In the genomic region with DNA sequence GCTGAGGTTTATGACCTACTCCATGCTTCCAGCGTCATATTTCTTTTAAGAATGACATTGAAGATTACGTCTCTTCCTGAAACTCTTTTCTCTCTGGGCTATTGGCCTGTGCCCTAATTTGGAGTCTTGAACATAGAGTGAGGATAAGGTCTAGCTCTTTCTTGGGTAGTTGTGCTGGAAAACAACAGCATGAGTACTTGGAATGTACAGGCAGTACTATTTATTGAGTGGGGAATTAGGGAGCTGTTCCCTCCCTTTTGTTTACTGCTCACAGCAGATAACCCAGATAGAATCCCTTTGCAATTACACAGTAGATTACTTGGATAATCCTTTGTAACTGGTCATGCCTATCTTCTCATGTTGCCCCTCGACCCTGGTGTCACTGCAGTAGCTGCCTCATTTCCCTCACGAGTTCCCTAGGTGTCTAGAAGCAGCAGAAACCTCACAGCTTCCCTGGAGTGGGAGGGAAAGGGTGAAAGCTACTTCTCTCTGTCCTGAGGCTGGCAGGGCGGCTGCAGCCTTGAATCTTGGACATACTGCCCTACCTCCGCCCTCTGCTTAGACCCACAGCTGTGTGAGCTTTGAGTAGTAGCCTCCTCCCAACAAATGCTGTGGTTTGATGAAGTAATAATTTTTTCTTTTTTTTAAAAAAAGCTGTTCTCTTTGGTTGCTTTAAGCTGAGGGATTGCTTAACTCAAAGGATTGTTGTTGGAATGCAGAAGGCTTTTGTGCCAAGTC, we compare ENCODE assay signal across 9 cellular contexts.
DNase-seq lines count a peak whose midpoint lies in the region; ATAC-seq and TF ChIP-seq lines count a peak whose summit lies in the region.
"Had no signal": no experiment of that assay in that cellular context is flagged by ENCODE, and none has a peak within 500 bp of the region (broad histone marks: within the 10 kb centered on the region; RNA-seq: fewer than 3 reads in every experiment).

No MANE protein-coding gene starts in this region.

- TF ChIP-seq EP300 in upper lobe of left lung (IDR thresholded peaks at IDR 0.05), result no peak

- H3K27ac ChIP-seq in mesenchymal stem cell (ENCODE audit: low read length, poor library complexity, severe bottlenecking), result peak overlapping the region; percentile 31
- peak overlapping the region in 2 of 4 donors; percentile 58 to 70 for H3K27ac ChIP-seq in upper lobe of left lung

- H3K27me3 ChIP-seq in mesenchymal stem cell (ENCODE audit: control insufficient read depth in 1 of 2, insufficient read depth in 1 of 2, low read length in 2 of 2) (no peaks in the 10 kb centered on the region), upper lobe of left lung (no peaks in the 10 kb centered on the region)

- no peak overlapping the region for H2BK120ac ChIP-seq in mesenchymal stem cell (ENCODE audit: low read depth, low read length)

- peak overlapping the region; percentile 14 for H4K8ac ChIP-seq in mesenchymal stem cell (ENCODE audit: low read length)

- no peaks in the 10 kb centered on the region for H3K9me3 ChIP-seq in mesenchymal stem cell (ENCODE audit: control insufficient read depth, low read length)
- H3K9me3 ChIP-seq in upper lobe of left lung, result no peaks in the 10 kb centered on the region

- H3K4me1 ChIP-seq in mesenchymal stem cell (ENCODE audit: control insufficient read depth, insufficient read depth, low read depth, low read length) (peaks cover 10% of the 10 kb centered on the region), upper lobe of left lung (peaks cover 0 to 18% (median 11%) of the 10 kb centered on the region in 4 donors)

- peak overlapping the region in 1 of 2 experiments; percentile 6 for H3K18ac ChIP-seq in mesenchymal stem cell (ENCODE audit: low read depth in 1 of 2, low read length in 2 of 2)

- no peak overlapping the region for H3K14ac ChIP-seq in mesenchymal stem cell (ENCODE audit: low read length in 2 of 2)

- no peak overlapping the region for H3K4ac ChIP-seq in mesenchymal stem cell (ENCODE audit: low read depth in 1 of 2, low read length in 2 of 2)

- DNase-seq in MV-4-11 (lab: John Stamatoyannopoulos, UW), result peak; percentile 96
- peak; percentile 95 for DNase-seq in dedifferentiated amniotic fluid mesenchymal stem cell (ENCODE audit: extremely low spot score)
- DNase-seq in mesenchymal stem cell, result peak; percentile 89
- DNase-seq in upper lobe of left lung, result peak in 1 of 2 donors; percentile 47
- no peak for DNase-seq in GF-D8 (lab: John Stamatoyannopoulos, UW)
- no peak for DNase-seq in GM19238 (ENCODE audit: insufficient read length, low spot score)

- no peak overlapping the region for H2AFZ ChIP-seq in mesenchymal stem cell (ENCODE audit: low read depth, low read length)

- TF ChIP-seq POLR2A in upper lobe of left lung (IDR thresholded peaks at IDR 0.05), result peak in 1 of 4 donors; percentile 17

- no peak overlapping the region for H2AK5ac ChIP-seq in mesenchymal stem cell (ENCODE audit: low read length, severe bottlenecking)

- H3K23ac ChIP-seq in mesenchymal stem cell (ENCODE audit: low read length in 2 of 2), result no peak overlapping the region

- 58% methylated on average over 5 of the region's 6 CpGs for WGBS in mesenchymal stem cell
- WGBS in upper lobe of left lung, 2 donors, result 45 to 55% methylated on average over 6 of the region's 6 CpGs

- no peak overlapping the region for H4K91ac ChIP-seq in mesenchymal stem cell (ENCODE audit: low read length)

- H2BK5ac ChIP-seq in mesenchymal stem cell (ENCODE audit: low read depth, low read length, poor library complexity, severe bottlenecking), result no peak overlapping the region

- H2BK12ac ChIP-seq in mesenchymal stem cell (ENCODE audit: low read length in 2 of 2), result no peak overlapping the region

- ATAC-seq in upper lobe of left lung (ENCODE audit: low FRiP score in 2 of 2) (peak; percentile 79 to 98), HG03469 (IDR thresholded peaks at IDR 0.05; ENCODE audit: unreplicated experiment) (no peak), GM18511 (IDR thresholded peaks at IDR 0.05; ENCODE audit: unreplicated experiment) (no peak)
- ATAC-seq: natural killer cell treated with Interleukin-12 subunit alpha and Interleukin-12 subunit beta and Interleukin-15 and Interleukin-18, amount 100 ng/mL, for 72 hours had no signal

- no peak overlapping the region for H3K4me2 ChIP-seq in mesenchymal stem cell (ENCODE audit: low read length, poor library complexity, severe bottlenecking)

- H2BK15ac ChIP-seq in mesenchymal stem cell (ENCODE audit: low read depth, poor library complexity, severe bottlenecking), result no peak overlapping the region

- peak overlapping the region in 1 of 2 experiments; percentile 52 for H3K4me3 ChIP-seq in mesenchymal stem cell (ENCODE audit: insufficient read depth in 1 of 2, low read depth in 1 of 2, low read length in 2 of 2)
- no peak overlapping the region for H3K4me3 ChIP-seq in upper lobe of left lung

- no peaks in the 10 kb centered on the region for H3K79me1 ChIP-seq in mesenchymal stem cell (replicated peaks; ENCODE audit: low read length, poor library complexity, severe bottlenecking)

- no peak for TF ChIP-seq CTCF in upper lobe of left lung (IDR thresholded peaks at IDR 0.05)

- H3K9ac ChIP-seq in mesenchymal stem cell (ENCODE audit: low read length), result peak overlapping the region; percentile 88

- H3K36me3 ChIP-seq in mesenchymal stem cell (ENCODE audit: control insufficient read depth in 1 of 2, insufficient read depth in 2 of 2, low read depth in 1 of 2, low read length in 2 of 2), result no peaks in the 10 kb centered on the region
- H3K36me3 ChIP-seq in upper lobe of left lung, result no peaks in the 10 kb centered on the region

Comparison
In these comparisons a context has a peak if more than half of its experiments do, and no peak if none do; other contexts are left out.
1. DNase-seq: peak in MV-4-11 (single experiment), dedifferentiated amniotic fluid mesenchymal stem cell (single experiment) and mesenchymal stem cell (single experiment); none in GF-D8 (single experiment) and GM19238 (single experiment).
2. ATAC-seq: peak in upper lobe of left lung (2 of 2); none in HG03469 (single experiment) and GM18511 (single experiment).